In the genomic region with DNA sequence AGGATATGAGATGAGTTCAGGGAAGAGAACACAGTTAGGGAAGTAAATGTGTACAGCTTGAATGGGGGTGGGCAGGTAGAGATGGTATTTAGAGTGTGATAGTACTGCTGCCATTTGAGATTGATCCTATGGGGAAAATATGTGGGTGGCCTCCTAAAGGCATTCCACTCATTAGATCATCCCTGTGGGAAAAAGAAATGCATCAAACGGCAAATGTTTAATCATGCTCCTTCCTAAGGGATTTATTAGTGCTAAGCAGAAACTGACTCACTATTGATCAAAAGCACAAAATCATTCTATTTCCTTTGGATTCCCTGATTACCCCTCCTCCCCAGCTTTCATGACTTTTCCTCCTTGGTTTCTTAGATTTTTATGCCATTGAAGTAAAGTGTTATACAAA, we compare ENCODE assay signal across 1 cellular context.
TF ChIP-seq lines count a peak whose summit lies in the region.

No MANE protein-coding gene starts in this region.

TF ChIP-seq in WTC11, 78 proteins besides CTCF, POLR2A, EP300 and RAD21 (continued from another document):
- TF ChIP-seq, protein P1, sequence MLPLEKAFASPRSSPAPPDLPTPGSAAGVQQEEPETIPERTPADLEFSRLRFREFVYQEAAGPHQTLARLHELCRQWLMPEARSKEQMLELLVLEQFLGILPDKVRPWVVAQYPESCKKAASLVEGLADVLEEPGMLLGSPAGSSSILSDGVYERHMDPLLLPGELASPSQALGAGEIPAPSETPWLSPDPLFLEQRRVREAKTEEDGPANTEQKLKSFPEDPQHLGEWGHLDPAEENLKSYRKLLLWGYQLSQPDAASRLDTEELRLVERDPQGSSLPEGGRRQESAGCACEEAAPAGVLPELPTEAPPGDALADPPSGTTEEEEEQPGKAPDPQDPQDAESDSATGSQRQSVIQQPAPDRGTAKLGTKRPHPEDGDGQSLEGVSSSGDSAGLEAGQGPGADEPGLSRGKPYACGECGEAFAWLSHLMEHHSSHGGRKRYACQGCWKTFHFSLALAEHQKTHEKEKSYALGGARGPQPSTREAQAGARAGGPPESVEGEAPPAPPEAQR (CRISPR knock-in tag; IDR thresholded peaks at IDR 0.05): no peak
- TF ChIP-seq, protein P2, sequence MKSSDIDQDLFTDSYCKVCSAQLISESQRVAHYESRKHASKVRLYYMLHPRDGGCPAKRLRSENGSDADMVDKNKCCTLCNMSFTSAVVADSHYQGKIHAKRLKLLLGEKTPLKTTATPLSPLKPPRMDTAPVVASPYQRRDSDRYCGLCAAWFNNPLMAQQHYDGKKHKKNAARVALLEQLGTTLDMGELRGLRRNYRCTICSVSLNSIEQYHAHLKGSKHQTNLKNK (CRISPR knock-in tag; IDR thresholded peaks at IDR 0.05): no peak
- no peak for TF ChIP-seq ZNF396 (CRISPR knock-in tag; IDR thresholded peaks at IDR 0.05; ENCODE audit: borderline replicate concordance)
TF ChIP-seq in WTC11: peak in this region for 0.
